ENCODE assay signal across 1 cellular context in the genomic region with DNA sequence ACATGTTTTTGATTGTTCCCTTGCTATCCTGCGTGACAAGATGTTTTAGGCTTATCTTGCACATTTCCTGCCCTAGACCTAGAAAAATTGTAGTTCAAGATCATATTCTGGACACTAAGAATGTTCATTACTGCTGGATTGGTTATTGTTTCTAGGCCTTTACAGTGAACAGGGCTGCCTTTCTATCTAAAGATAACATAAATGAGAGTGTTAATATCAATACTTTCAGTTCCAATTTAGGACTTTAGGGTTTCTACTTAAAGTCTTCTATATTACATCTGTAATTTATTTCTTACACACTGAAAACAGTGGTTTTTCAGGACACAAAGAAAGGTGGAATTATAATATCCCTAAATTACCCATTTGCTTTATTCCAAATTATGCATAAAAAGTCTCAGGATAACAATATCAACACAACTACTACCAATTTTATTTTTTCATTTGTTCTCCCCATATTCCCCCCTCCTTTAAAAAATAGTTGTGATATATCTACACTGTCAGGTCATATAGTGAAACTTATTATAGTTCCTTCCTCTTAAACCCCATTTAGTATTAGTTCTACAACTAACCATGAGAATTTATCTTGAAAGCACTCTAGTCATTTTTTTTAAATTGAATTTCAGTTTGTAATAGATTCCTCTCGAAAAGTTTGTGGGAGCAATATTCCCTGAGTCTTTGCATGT.
TF ChIP-seq lines count a peak whose summit lies in the region.

No MANE protein-coding gene starts in this region.

TF ChIP-seq in SK-N-SH, 30 proteins besides CTCF, POLR2A, EP300 and RAD21 (continued from another document):
- no peak for TF ChIP-seq FOXJ3 (CRISPR knock-in tag; IDR thresholded peaks at IDR 0.05)
- TF ChIP-seq, protein P1, sequence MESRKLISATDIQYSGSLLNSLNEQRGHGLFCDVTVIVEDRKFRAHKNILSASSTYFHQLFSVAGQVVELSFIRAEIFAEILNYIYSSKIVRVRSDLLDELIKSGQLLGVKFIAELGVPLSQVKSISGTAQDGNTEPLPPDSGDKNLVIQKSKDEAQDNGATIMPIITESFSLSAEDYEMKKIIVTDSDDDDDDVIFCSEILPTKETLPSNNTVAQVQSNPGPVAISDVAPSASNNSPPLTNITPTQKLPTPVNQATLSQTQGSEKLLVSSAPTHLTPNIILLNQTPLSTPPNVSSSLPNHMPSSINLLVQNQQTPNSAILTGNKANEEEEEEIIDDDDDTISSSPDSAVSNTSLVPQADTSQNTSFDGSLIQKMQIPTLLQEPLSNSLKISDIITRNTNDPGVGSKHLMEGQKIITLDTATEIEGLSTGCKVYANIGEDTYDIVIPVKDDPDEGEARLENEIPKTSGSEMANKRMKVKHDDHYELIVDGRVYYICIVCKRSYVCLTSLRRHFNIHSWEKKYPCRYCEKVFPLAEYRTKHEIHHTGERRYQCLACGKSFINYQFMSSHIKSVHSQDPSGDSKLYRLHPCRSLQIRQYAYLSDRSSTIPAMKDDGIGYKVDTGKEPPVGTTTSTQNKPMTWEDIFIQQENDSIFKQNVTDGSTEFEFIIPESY (IDR thresholded peaks at IDR 0.05; ENCODE audit: borderline replicate concordance, low read depth), result no peak
